Comparison of ENCODE assay signal across 2 cellular contexts in the genomic region with DNA sequence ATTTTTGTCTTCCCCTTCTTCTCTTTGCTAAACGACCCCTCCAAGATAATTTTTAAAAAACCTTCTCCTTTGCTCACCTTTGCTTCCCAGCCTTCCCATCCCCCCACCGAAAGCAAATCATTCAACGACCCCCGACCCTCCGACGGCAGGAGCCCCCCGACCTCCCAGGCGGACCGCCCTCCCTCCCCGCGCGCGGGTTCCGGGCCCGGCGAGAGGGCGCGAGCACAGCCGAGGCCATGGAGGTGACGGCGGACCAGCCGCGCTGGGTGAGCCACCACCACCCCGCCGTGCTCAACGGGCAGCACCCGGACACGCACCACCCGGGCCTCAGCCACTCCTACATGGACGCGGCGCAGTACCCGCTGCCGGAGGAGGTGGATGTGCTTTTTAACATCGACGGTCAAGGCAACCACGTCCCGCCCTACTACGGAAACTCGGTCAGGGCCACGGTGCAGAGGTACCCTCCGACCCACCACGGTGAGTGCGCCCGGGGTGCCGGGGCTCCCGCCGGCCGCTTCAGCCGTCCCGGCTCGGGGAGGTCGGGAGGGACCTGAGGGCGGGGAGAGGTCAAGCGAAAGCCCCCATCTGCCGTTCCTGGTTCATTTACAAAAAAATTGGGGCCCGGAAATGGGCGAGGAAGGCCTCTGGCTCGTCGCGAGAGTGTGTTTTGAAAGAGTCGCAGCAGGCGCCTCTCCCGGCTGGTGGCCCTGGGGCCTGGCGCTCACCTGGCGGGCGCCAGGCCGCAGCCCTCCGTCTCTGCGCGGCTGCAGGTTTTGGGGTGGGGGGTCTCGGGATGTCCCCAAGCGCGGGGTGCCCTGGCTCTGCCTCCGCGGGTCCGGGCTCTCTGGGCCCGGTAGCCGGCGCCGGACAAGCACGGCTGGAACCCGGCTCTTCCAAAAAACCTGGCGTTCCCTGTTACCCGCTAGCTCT.
TF ChIP-seq lines count a peak whose summit lies in the region.

No MANE protein-coding gene starts in this region.

TF ChIP-seq in SK-N-SH, 30 proteins besides CTCF, POLR2A, EP300 and RAD21 (continued from another document):
- TF ChIP-seq, protein P1, sequence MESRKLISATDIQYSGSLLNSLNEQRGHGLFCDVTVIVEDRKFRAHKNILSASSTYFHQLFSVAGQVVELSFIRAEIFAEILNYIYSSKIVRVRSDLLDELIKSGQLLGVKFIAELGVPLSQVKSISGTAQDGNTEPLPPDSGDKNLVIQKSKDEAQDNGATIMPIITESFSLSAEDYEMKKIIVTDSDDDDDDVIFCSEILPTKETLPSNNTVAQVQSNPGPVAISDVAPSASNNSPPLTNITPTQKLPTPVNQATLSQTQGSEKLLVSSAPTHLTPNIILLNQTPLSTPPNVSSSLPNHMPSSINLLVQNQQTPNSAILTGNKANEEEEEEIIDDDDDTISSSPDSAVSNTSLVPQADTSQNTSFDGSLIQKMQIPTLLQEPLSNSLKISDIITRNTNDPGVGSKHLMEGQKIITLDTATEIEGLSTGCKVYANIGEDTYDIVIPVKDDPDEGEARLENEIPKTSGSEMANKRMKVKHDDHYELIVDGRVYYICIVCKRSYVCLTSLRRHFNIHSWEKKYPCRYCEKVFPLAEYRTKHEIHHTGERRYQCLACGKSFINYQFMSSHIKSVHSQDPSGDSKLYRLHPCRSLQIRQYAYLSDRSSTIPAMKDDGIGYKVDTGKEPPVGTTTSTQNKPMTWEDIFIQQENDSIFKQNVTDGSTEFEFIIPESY (IDR thresholded peaks at IDR 0.05; ENCODE audit: borderline replicate concordance, low read depth): no peak
- TF ChIP-seq NFIC (IDR thresholded peaks at IDR 0.05; ENCODE audit: borderline replicate concordance) (no peak), TCF12 (IDR thresholded peaks at IDR 0.05) (no peak), TAF1 (IDR thresholded peaks at IDR 0.05; ENCODE audit: borderline replicate concordance, low read depth, low read length) (no peak)

TF ChIP-seq in SK-N-SH treated with all-trans-retinoic acid at 6 μM for 48 hours, 23 proteins besides CTCF, POLR2A, EP300 and RAD21 (continued from another document):
- TF ChIP-seq ZNF70 (CRISPR knock-in tag; IDR thresholded peaks at IDR 0.05): no peak
- TF ChIP-seq, protein P2, sequence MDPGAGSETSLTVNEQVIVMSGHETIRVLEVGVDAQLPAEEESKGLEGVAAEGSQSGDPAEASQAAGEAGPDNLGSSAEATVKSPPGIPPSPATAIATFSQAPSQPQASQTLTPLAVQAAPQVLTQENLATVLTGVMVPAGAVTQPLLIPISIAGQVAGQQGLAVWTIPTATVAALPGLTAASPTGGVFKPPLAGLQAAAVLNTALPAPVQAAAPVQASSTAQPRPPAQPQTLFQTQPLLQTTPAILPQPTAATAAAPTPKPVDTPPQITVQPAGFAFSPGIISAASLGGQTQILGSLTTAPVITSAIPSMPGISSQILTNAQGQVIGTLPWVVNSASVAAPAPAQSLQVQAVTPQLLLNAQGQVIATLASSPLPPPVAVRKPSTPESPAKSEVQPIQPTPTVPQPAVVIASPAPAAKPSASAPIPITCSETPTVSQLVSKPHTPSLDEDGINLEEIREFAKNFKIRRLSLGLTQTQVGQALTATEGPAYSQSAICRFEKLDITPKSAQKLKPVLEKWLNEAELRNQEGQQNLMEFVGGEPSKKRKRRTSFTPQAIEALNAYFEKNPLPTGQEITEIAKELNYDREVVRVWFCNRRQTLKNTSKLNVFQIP (CRISPR knock-in tag; IDR thresholded peaks at IDR 0.05; ENCODE audit: borderline replicate concordance, low read depth): no peak
- TF ChIP-seq ZNF8 (CRISPR knock-in tag; IDR thresholded peaks at IDR 0.05): no peak
- TF ChIP-seq, protein P3, sequence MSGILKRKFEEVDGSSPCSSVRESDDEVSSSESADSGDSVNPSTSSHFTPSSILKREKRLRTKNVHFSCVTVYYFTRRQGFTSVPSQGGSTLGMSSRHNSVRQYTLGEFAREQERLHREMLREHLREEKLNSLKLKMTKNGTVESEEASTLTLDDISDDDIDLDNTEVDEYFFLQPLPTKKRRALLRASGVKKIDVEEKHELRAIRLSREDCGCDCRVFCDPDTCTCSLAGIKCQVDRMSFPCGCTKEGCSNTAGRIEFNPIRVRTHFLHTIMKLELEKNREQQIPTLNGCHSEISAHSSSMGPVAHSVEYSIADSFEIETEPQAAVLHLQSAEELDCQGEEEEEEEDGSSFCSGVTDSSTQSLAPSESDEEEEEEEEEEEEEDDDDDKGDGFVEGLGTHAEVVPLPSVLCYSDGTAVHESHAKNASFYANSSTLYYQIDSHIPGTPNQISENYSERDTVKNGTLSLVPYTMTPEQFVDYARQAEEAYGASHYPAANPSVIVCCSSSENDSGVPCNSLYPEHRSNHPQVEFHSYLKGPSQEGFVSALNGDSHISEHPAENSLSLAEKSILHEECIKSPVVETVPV (CRISPR knock-in tag; IDR thresholded peaks at IDR 0.05): no peak
- TF ChIP-seq SNAI2 (CRISPR knock-in tag; IDR thresholded peaks at IDR 0.05): no peak
- no peak for TF ChIP-seq TCF4 (CRISPR knock-in tag; IDR thresholded peaks at IDR 0.05; ENCODE audit: borderline replicate concordance)
- no peak for TF ChIP-seq GLIS3 (CRISPR knock-in tag; IDR thresholded peaks at IDR 0.05)
- no peak for TF ChIP-seq ESRRG (CRISPR knock-in tag; IDR thresholded peaks at IDR 0.05)
- TF ChIP-seq ZNF565 (CRISPR knock-in tag; conservative IDR thresholded peaks at IDR 0.05; ENCODE audit: low read depth): no peak
- no peak for TF ChIP-seq RARB (CRISPR knock-in tag; IDR thresholded peaks at IDR 0.05)
- TF ChIP-seq ZC3H10 (CRISPR knock-in tag; IDR thresholded peaks at IDR 0.05): no peak
